9 cellular contexts compared by ENCODE assay signal in the genomic region with DNA sequence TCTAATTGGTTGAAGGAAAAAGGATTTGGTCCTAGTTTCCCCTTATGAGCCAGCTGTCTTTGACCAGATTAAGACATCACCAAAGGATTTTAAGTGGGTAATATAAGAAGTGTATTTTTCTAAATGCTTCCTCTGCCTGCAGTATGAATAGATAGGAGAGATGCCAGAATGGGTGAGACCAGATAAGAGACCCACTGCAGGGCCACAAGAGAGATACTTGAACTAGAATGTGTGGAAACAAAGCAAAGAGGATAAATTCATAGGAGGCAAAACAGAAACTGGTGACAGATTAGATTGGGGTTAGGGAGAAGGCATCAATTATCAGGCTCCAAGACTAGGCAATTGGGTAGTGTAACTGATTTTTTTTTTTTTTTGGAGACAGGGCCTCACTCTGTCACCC. TPM values are rescaled to one million over a fixed set of nuclear protein-coding genes. Genes with fewer than 3 reads are reported as not detected.
DNase-seq lines count a peak whose midpoint lies in the region; ATAC-seq and TF ChIP-seq lines count a peak whose summit lies in the region.
"Had no signal": no experiment of that assay in that cellular context is flagged by ENCODE, and none has a peak within 500 bp of the region (broad histone marks: within the 10 kb centered on the region; RNA-seq: fewer than 3 reads in every experiment).

No MANE protein-coding gene starts in this region.

- H3K18ac ChIP-seq in IMR-90 (ENCODE audit: low read depth, low read length) (no peak overlapping the region), mesenchymal stem cell (ENCODE audit: low read depth in 1 of 2, low read length in 2 of 2) (no peak overlapping the region)

- BruUV-seq in IMR-90 (replicated peaks; lab: Mats Ljungman, UMichigan): no TSS peak

- H4K20me1 ChIP-seq in IMR-90 (ENCODE audit: insufficient read depth, low read length): no peaks in the 10 kb centered on the region

- no peak overlapping the region for H3K9ac ChIP-seq in IMR-90 (ENCODE audit: low read depth, low read length)
- peak overlapping the region; percentile 96 for H3K9ac ChIP-seq in mesenchymal stem cell (ENCODE audit: low read length)

- H2AFZ ChIP-seq in IMR-90 (replicated peaks; ENCODE audit: low read length, poor library complexity) (no peak overlapping the region), mesenchymal stem cell (ENCODE audit: low read depth, low read length) (no peak overlapping the region)

- no peak overlapping the region for H2AK5ac ChIP-seq in IMR-90 (ENCODE audit: low read depth, low read length)
- no peak overlapping the region for H2AK5ac ChIP-seq in mesenchymal stem cell (ENCODE audit: low read length, severe bottlenecking)

- no peak overlapping the region for H3K14ac ChIP-seq in IMR-90 (replicated peaks; ENCODE audit: low read depth, low read length)
- H3K14ac ChIP-seq in mesenchymal stem cell (ENCODE audit: low read length in 2 of 2): no peak overlapping the region

- H2AK9ac ChIP-seq in IMR-90 (replicated peaks; ENCODE audit: low read depth, low read length, poor library complexity): no peak overlapping the region

- no peaks in the 10 kb centered on the region for H3K27me3 ChIP-seq in BE2C
- H3K27me3 ChIP-seq in IMR-90 (ENCODE audit: control insufficient read depth, insufficient read depth, low read length): no peaks in the 10 kb centered on the region
- H3K27me3 ChIP-seq in mesenchymal stem cell (ENCODE audit: control insufficient read depth in 1 of 2, insufficient read depth in 1 of 2, low read length in 2 of 2): no peaks in the 10 kb centered on the region

- H2BK120ac ChIP-seq in IMR-90 (ENCODE audit: low read depth, low read length) (no peak overlapping the region), mesenchymal stem cell (ENCODE audit: low read depth, low read length) (no peak overlapping the region)

- no peak for TF ChIP-seq POLR2A in IMR-90 (IDR thresholded peaks at IDR 0.05; ENCODE audit: low read depth, low read length)

- peak overlapping the region; percentile 98 for H3K27ac Mint-ChIP-seq in activated naive CD4-positive, alpha-beta T cell treated with anti-CD3 and anti-CD28 coated beads, Interleukin-2, amount 50 U/mL, for 72 hours

- POLR2A ChIA-PET in IMR-90 (lab: Charles Lee; ENCODE audit: unreplicated experiment): no interaction called here

- H3K9me3 ChIP-seq in BE2C: no peaks in the 10 kb centered on the region
- no peaks in the 10 kb centered on the region for H3K9me3 ChIP-seq in IMR-90 (ENCODE audit: control insufficient read depth, insufficient read depth, low read length)
- no peaks in the 10 kb centered on the region for H3K9me3 ChIP-seq in mesenchymal stem cell (ENCODE audit: control insufficient read depth, low read length)
- H3K9me3 ChIP-seq: prostate gland had no signal

- H2BK15ac ChIP-seq in IMR-90 (ENCODE audit: low read depth, low read length): no peak overlapping the region
- no peak overlapping the region for H2BK15ac ChIP-seq in mesenchymal stem cell (ENCODE audit: low read depth, poor library complexity, severe bottlenecking)

- no peak overlapping the region for H3K56ac ChIP-seq in IMR-90 (ENCODE audit: extremely low read depth, insufficient read depth, low read length)

- peak overlapping the region; percentile 69 for H3K4me3 ChIP-seq in BE2C (ENCODE audit: low read depth, low read length)
- H3K4me3 ChIP-seq in IMR-90 (ENCODE audit: insufficient read depth, low read depth, low read length): no peak overlapping the region
- H3K4me3 ChIP-seq in mesenchymal stem cell (ENCODE audit: insufficient read depth in 1 of 2, low read depth in 1 of 2, low read length in 2 of 2): peak overlapping the region in 1 of 2 experiments; percentile 89

- H3K4ac ChIP-seq in IMR-90 (ENCODE audit: low read depth, low read length) (peak overlapping the region; percentile 94; the same call in 1 of the 2 replicates), mesenchymal stem cell (ENCODE audit: low read depth in 1 of 2, low read length in 2 of 2) (no peak overlapping the region)

- peaks cover 8 to 17% of the 10 kb centered on the region in 2 donors for H3K36me3 Mint-ChIP-seq in activated naive CD4-positive, alpha-beta T cell treated with anti-CD3 and anti-CD28 coated beads, Interleukin-2, amount 50 U/mL, for 72 hours

- H3K23ac ChIP-seq in IMR-90 (ENCODE audit: low read depth, low read length): peak overlapping the region; percentile 99; the same call in 1 of the 2 replicates
- no peak overlapping the region for H3K23ac ChIP-seq in mesenchymal stem cell (ENCODE audit: low read length in 2 of 2)

- TF ChIP-seq CTCF in BE2C (IDR thresholded peaks at IDR 0.05; ENCODE audit: low read depth, low read length): no peak
- TF ChIP-seq CTCF in IMR-90 (conservative IDR thresholded peaks at IDR 0.05; ENCODE audit: low read depth, low read length): no peak

- ATAC-seq in IMR-90 (ENCODE audit: low read depth): no peak
- no peak for ATAC-seq in activated naive CD4-positive, alpha-beta T cell treated with anti-CD3 and anti-CD28 coated beads, Interleukin-2, amount 50 U/mL, for 72 hours
- ATAC-seq in HG02885 (IDR thresholded peaks at IDR 0.05; ENCODE audit: poor library complexity, unreplicated experiment): no peak
- no peak for ATAC-seq in GM18867 (IDR thresholded peaks at IDR 0.05; ENCODE audit: unreplicated experiment)

- peaks cover 13 to 40% of the 10 kb centered on the region in 2 experiments for H3K79me1 ChIP-seq in IMR-90 (ENCODE audit: low read depth in 1 of 2, low read length in 2 of 2)
- H3K79me1 ChIP-seq in mesenchymal stem cell (replicated peaks; ENCODE audit: low read length, poor library complexity, severe bottlenecking): peaks cover 9% of the 10 kb centered on the region

- H4K91ac ChIP-seq in IMR-90 (ENCODE audit: insufficient read depth, low read depth, low read length) (no peak overlapping the region), mesenchymal stem cell (ENCODE audit: low read length) (no peak overlapping the region)

- peaks cover 9% of the 10 kb centered on the region for H3K9me1 ChIP-seq in IMR-90 (ENCODE audit: insufficient read depth, low read length)

- H2BK5ac ChIP-seq in IMR-90 (ENCODE audit: low read depth, low read length, poor library complexity, severe bottlenecking) (peak overlapping the region; percentile 90), mesenchymal stem cell (ENCODE audit: low read depth, low read length, poor library complexity, severe bottlenecking) (no peak overlapping the region)

- no peak for TF ChIP-seq RAD21 in IMR-90 (IDR thresholded peaks at IDR 0.05; ENCODE audit: low read length)

- in situ Hi-C loops in IMR-90 (cut with MboI; ENCODE audit: low sequenced_read_pairs): no loop called here

- H3K4me1 ChIP-seq in BE2C: no peaks in the 10 kb centered on the region
- peaks cover 5% of the 10 kb centered on the region for H3K4me1 ChIP-seq in IMR-90 (ENCODE audit: control insufficient read depth, insufficient read depth, low read length)
- peaks cover 5% of the 10 kb centered on the region for H3K4me1 ChIP-seq in mesenchymal stem cell (ENCODE audit: control insufficient read depth, insufficient read depth, low read depth, low read length)

- no peak overlapping the region for H2BK20ac ChIP-seq in IMR-90 (ENCODE audit: low read depth, low read length)

- intact Hi-C loops in IMR-90 (cut with micrococcal nuclease): no loop called here

- dilution Hi-C loops in IMR-90 (cut with HindIII; ENCODE audit: low sequenced_read_pairs, unreplicated experiment): no loop called here

- H3K36me3 ChIP-seq in BE2C: no peaks in the 10 kb centered on the region
- H3K36me3 ChIP-seq in IMR-90 (ENCODE audit: control insufficient read depth, insufficient read depth, low read length): peaks cover 4% of the 10 kb centered on the region
- H3K36me3 ChIP-seq in mesenchymal stem cell (ENCODE audit: control insufficient read depth in 1 of 2, insufficient read depth in 2 of 2, low read depth in 1 of 2, low read length in 2 of 2): peaks cover 0 to 35% of the 10 kb centered on the region in 2 experiments

- DNase-seq in BE2C (no peak), IMR-90 (no peak), mesenchymal stem cell (no peak), NCI-H1694 (lab: John Stamatoyannopoulos, UW) (no peak), NCI-H1105 (lab: John Stamatoyannopoulos, UW) (no peak)
- DNase-seq in activated naive CD4-positive, alpha-beta T cell treated with anti-CD3 and anti-CD28 coated beads, Interleukin-2, amount 50 U/mL, for 72 hours (ENCODE audit: low spot score in 2 of 2): no peak

- no peak overlapping the region for H4K5ac ChIP-seq in IMR-90 (ENCODE audit: low read depth, low read length)

- H4K8ac ChIP-seq in IMR-90 (ENCODE audit: low read depth in 2 of 2, low read length in 2 of 2): peak overlapping the region; percentile 95 to 99
- H4K8ac ChIP-seq in mesenchymal stem cell (ENCODE audit: low read length): no peak overlapping the region

- H2BK12ac ChIP-seq in mesenchymal stem cell (ENCODE audit: low read length in 2 of 2): no peak overlapping the region

- CTCF ChIA-PET in IMR-90 (lab: Yijun Ruan, JAX): no interaction called here

- H3K9me3 Mint-ChIP-seq in activated naive CD4-positive, alpha-beta T cell treated with anti-CD3 and anti-CD28 coated beads, Interleukin-2, amount 50 U/mL, for 72 hours: no peaks in the 10 kb centered on the region

- H3K4me2 ChIP-seq in IMR-90 (ENCODE audit: low read depth, low read length) (no peak overlapping the region; the same call in 1 of the 2 replicates), mesenchymal stem cell (ENCODE audit: low read length, poor library complexity, severe bottlenecking) (no peak overlapping the region)

- H3K27ac ChIP-seq in IMR-90 (ENCODE audit: insufficient read depth, low read length): no peak overlapping the region
- no peak overlapping the region for H3K27ac ChIP-seq in mesenchymal stem cell (ENCODE audit: low read length, poor library complexity, severe bottlenecking)

TF ChIP-seq in IMR-90, 13 proteins besides CTCF, POLR2A, EP300 and RAD21 (continues in another document):
- no peak for TF ChIP-seq SMC3 (IDR thresholded peaks at IDR 0.05; ENCODE audit: low read depth, low read length)

RNA-seq across cellular contexts. Expression of a gene that starts 1.2 kb away (rescaled TPM):
- polyA plus RNA-seq in BE2C (2012; ENCODE audit: insufficient read depth, insufficient read length, low read depth): 10.6 TPM
- total RNA-seq in IMR-90 (2012; rRNA removed): 16.7 and 18.6 TPM in 2 replicates
- polyA plus RNA-seq in IMR-90 (2012; rRNA removed): 7.2 TPM in 2 replicates
- 5.4 and 6.5 TPM in 2 replicates for polyA plus RNA-seq in IMR-90 (2012; cell fraction: cytosol; rRNA removed)
- polyA plus RNA-seq in IMR-90 (2012; cell fraction: nucleus; rRNA removed; ENCODE audit: low replicate concordance): 2.3 and 11.3 TPM in 2 replicates
- total RNA-seq in activated naive CD4-positive, alpha-beta T cell treated with anti-CD3 and anti-CD28 coated beads, Interleukin-2, amount 50 U/mL, for 72 hours: 10 to 100 TPM; 34.2 to 43.6 TPM
- polyA plus RNA-seq in mesenchymal stem cell (2013, experiment 1 of 2): 14.1 TPM
- 15.1 TPM for polyA plus RNA-seq in mesenchymal stem cell (2013, experiment 2 of 2)

RNA-seq across cellular contexts. Expression of a gene that starts 24.7 kb away (rescaled TPM):
- polyA plus RNA-seq in BE2C (2012; ENCODE audit: insufficient read depth, insufficient read length, low read depth): 19.3 TPM
- 7.0 and 19.7 TPM in 2 replicates for total RNA-seq in IMR-90 (2012; rRNA removed)
- polyA plus RNA-seq in IMR-90 (2012; rRNA removed): 10.9 and 11.7 TPM in 2 replicates
- polyA plus RNA-seq in IMR-90 (2012; cell fraction: cytosol; rRNA removed): 3.4 and 4.6 TPM in 2 replicates
- polyA plus RNA-seq in IMR-90 (2012; cell fraction: nucleus; rRNA removed; ENCODE audit: low replicate concordance): 0.59 and 4.0 TPM in 2 replicates
- 1 to 10 TPM; 8.6 to 9.7 TPM for total RNA-seq in activated naive CD4-positive, alpha-beta T cell treated with anti-CD3 and anti-CD28 coated beads, Interleukin-2, amount 50 U/mL, for 72 hours
- polyA plus RNA-seq in mesenchymal stem cell (2013, experiment 1 of 2): 30.7 TPM
- 32.6 TPM for polyA plus RNA-seq in mesenchymal stem cell (2013, experiment 2 of 2)
